ENCODE assay signal across 21 cellular contexts in the genomic region with DNA sequence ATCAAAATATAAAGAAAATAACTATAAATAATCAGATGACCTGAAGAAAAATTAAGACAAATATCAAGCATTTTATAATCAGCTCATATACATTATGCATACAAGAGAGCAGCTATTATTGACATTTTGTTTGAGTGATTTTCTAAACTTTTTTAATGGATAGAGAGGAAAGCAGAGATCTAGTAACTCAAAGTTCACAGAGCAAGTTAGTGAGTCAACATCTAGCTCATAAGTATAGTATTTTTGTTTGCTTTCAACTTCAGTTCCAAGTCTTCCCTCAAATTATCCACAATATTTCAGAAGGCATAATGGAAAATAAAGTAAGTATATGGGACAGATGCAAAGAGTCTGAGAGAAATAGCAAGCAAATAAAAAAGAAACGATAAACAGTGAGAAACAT.
"Had no signal": no experiment of that assay in that cellular context is flagged by ENCODE, and none has a peak within 500 bp of the region (broad histone marks: within the 10 kb centered on the region; RNA-seq: fewer than 3 reads in every experiment).

No MANE protein-coding gene starts in this region.

- H3K27me3 ChIP-seq: colonic mucosa, esophagus muscularis mucosa, gastrocnemius medialis, heart right ventricle, left lung had no signal

- H3K36me3 Mint-ChIP-seq: mesothelial cell of epicardium, naive B cell had no signal

- ATAC-seq: effector memory CD8-positive, alpha-beta T cell; gastrocnemius medialis; heart right ventricle; left cardiac atrium; left lung; left ventricle myocardium superior; lower lobe of right lung; mucosa of descending colon had no signal

- H3K27me3 Mint-ChIP-seq: dendritic cell treated with granulocyte-macrophage colony-stimulating factor and Interleukin-4, amounts not matched to agents 40 ng/mL and 50 ng/mL, for 4 days; effector memory CD8-positive, alpha-beta T cell; naive B cell had no signal

- H3K9me3 ChIP-seq: colonic mucosa, esophagus muscularis mucosa, gastrocnemius medialis, left lung, lower lobe of right lung, mucosa of descending colon had no signal

- DNase-seq: colonic mucosa; cortex of kidney; effector CD8-positive, alpha-beta T cell; effector memory CD8-positive, alpha-beta T cell; foreskin fibroblast; foreskin melanocyte; gastrocnemius medialis; glutamatergic neuron; head of caudate nucleus; heart right ventricle; hippocampal formation; left cardiac atrium; left lung; left ventricle myocardium superior; lower lobe of right lung; mesenchymal stem cell; mucosa of descending colon; naive B cell had no signal

- H3K4me1 Mint-ChIP-seq: mesothelial cell of epicardium, naive B cell had no signal

- H3K9me3 Mint-ChIP-seq: dendritic cell treated with granulocyte-macrophage colony-stimulating factor and Interleukin-4, amounts not matched to agents 40 ng/mL and 50 ng/mL, for 4 days; effector memory CD8-positive, alpha-beta T cell had no signal

- H3K4me3 Mint-ChIP-seq: dendritic cell treated with granulocyte-macrophage colony-stimulating factor and Interleukin-4, amounts not matched to agents 40 ng/mL and 50 ng/mL, for 4 days; effector memory CD8-positive, alpha-beta T cell; mesothelial cell of epicardium; naive B cell had no signal

- H3K36me3 ChIP-seq: colonic mucosa, esophagus muscularis mucosa, gastrocnemius medialis, heart right ventricle, left lung, lower lobe of right lung had no signal

- H3K27ac ChIP-seq: colonic mucosa, esophagus muscularis mucosa, gastrocnemius medialis, heart right ventricle, left lung, lower lobe of right lung had no signal

- H3K27ac Mint-ChIP-seq: dendritic cell treated with granulocyte-macrophage colony-stimulating factor and Interleukin-4, amounts not matched to agents 40 ng/mL and 50 ng/mL, for 4 days; effector memory CD8-positive, alpha-beta T cell; mesothelial cell of epicardium; naive B cell had no signal

- H3K4me3 ChIP-seq: colonic mucosa, esophagus muscularis mucosa, gastrocnemius medialis, heart right ventricle, left lung, lower lobe of right lung, mucosa of descending colon had no signal

- H3K4me1 ChIP-seq: colonic mucosa, esophagus muscularis mucosa, gastrocnemius medialis, heart right ventricle, left lung, lower lobe of right lung had no signal
